14 cellular contexts compared by ENCODE assay signal in the genomic region with DNA sequence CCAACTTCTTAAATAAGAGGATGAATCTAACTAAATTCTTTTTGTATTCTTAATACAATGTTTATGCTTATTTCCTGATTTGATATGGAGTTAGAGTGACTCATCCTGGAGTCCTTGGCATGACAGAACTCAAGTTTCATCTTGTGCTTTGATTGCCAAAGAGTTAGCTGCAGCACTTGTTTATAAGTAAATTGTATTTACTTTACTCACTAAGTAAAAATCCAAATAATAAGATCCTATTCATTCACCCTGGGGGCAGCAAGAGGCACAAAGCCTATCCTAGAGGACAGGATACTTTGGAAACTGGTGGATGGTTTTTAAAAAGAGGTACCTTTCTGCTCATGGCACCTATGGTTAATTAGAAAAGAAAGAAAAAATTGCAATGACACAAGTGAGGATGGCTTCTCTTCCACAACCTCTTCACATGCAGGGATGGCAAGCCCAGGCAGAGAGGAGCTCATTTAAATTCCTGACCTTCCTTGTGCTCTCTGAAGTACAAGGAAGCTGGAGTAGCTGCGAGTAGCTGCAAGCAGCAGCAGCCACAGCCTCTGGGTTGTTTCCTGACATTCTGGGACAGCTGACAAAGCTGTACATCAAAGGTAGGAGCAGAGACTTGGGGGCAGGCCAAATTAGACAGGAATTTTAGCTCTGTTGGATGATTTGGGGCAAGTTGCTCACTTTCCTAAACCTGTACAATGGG. TPM values are rescaled to one million over a fixed set of nuclear protein-coding genes. Genes with fewer than 3 reads are reported as not detected.
DNase-seq lines count a peak whose midpoint lies in the region; ATAC-seq, FAIRE-seq and TF ChIP-seq lines count a peak whose summit lies in the region.
"Had no signal": no experiment of that assay in that cellular context is flagged by ENCODE, and none has a peak within 500 bp of the region (broad histone marks: within the 10 kb centered on the region; RNA-seq: fewer than 3 reads in every experiment).

No MANE protein-coding gene starts in this region.

- no peak overlapping the region for H3K27ac Mint-ChIP-seq in progenitor cell of endocrine pancreas
- H3K27ac Mint-ChIP-seq: activated T-cell treated with anti-CD3 and anti-CD28 coated beads, Interleukin-2, amount 50 U/mL, for 24 hours; T-helper 1 cell treated with Interleukin-12 subunit alpha and Interleukin-12 subunit beta and Interleukin-4 antibody, amounts not matched to agents 30 μg/mL and 1 μg/mL, for 36 hours; type B pancreatic cell had no signal

- TF ChIP-seq CTCF in AG10803 (conservative IDR thresholded peaks at IDR 0.05; ENCODE audit: low read length), result no peak
- TF ChIP-seq CTCF in GM12878 (IDR thresholded peaks at IDR 0.05 in 2 of 3, conservative IDR thresholded peaks at IDR 0.05 in 1 of 3; ENCODE audit: control insufficient read depth in 2 of 3, extremely low read depth in 1 of 3, insufficient read depth in 1 of 3, low read depth in 3 of 3, low read length in 3 of 3), result no peak
- no peak for TF ChIP-seq CTCF in HepG2 (CRISPR knock-in tag; IDR thresholded peaks at IDR 0.05)
- TF ChIP-seq CTCF in progenitor cell of endocrine pancreas (IDR thresholded peaks at IDR 0.05; ENCODE audit: unreplicated experiment), result no peak
- TF ChIP-seq CTCF in GM13976 (IDR thresholded peaks at IDR 0.05; ENCODE audit: borderline replicate concordance, control extremely low read depth, extremely low read depth, insufficient read depth, missing control alignments), result no peak

- H3K4me1 ChIP-seq in GM12878 (ENCODE audit: control insufficient read depth, insufficient read depth, low read length) (peaks cover 8% of the 10 kb centered on the region), HepG2 (ENCODE audit: insufficient read depth, low read length) (peaks cover 41% of the 10 kb centered on the region), right cardiac atrium (ENCODE audit: control insufficient read depth, insufficient read depth, low read length) (no peaks in the 10 kb centered on the region)

- H3K27me3 ChIP-seq in GM12878 (replicated peaks in 1 of 2; ENCODE audit: control insufficient read depth in 2 of 2, insufficient read depth in 2 of 2, low read length in 1 of 2) (no peaks in the 10 kb centered on the region), HepG2 (ENCODE audit: control insufficient read depth in 1 of 2, insufficient read depth in 2 of 2, low read length in 2 of 2) (no peaks in the 10 kb centered on the region), right cardiac atrium (ENCODE audit: control insufficient read depth, insufficient read depth) (no peaks in the 10 kb centered on the region)

- TF ChIP-seq POLR2A in GM12878 (IDR thresholded peaks at IDR 0.05; ENCODE audit: low read depth, low read length) (no peak), HepG2 (IDR thresholded peaks at IDR 0.05; ENCODE audit: insufficient read depth in 1 of 2, low read depth in 2 of 2, low read length in 2 of 2) (no peak)

- H3K9me3 ChIP-seq in GM12878 (replicated peaks; ENCODE audit: control insufficient read depth, insufficient read depth, low read length) (no peaks in the 10 kb centered on the region; the same call in 2 of the 3 replicates), HepG2 (ENCODE audit: low read length) (no peaks in the 10 kb centered on the region), right cardiac atrium (ENCODE audit: control insufficient read depth, low read length) (no peaks in the 10 kb centered on the region)

- DNase-seq in AG10803 (ENCODE audit: low read depth) (peak; percentile 82), HT1080 (ENCODE audit: low read depth) (peak; percentile 38), GM12878 (ENCODE audit: low read depth, low spot score) (no peak), HepG2 (ENCODE audit: low spot score) (peak; percentile 11), right cardiac atrium (no peak), progenitor cell of endocrine pancreas (ENCODE audit: low spot score, unreplicated experiment) (no peak), NCI-H187 (lab: John Stamatoyannopoulos, UW) (no peak), GM13976 (ENCODE audit: low spot score) (no peak)
- DNase-seq: activated T-cell treated with anti-CD3 and anti-CD28 coated beads, Interleukin-2, amount 50 U/mL, for 24 hours; effector CD8-positive, alpha-beta T cell; NCI-H187 treated with DMSO at 0.1 percent for 48 hours had no signal

- H3K79me2 ChIP-seq in GM12878 (ENCODE audit: control insufficient read depth, insufficient read depth, low read length) (no peaks in the 10 kb centered on the region), HepG2 (ENCODE audit: insufficient read depth, low read length) (no peaks in the 10 kb centered on the region)

- H3K36me3 Mint-ChIP-seq in progenitor cell of endocrine pancreas (ENCODE audit: insufficient read depth), result peaks cover 7% of the 10 kb centered on the region

- no peak overlapping the region for H3K4me2 ChIP-seq in GM12878 (ENCODE audit: control insufficient read depth, insufficient read depth)
- H3K4me2 ChIP-seq in HepG2 (ENCODE audit: low read depth, low read length), result no peak overlapping the region; the same call in 1 of the 2 replicates

- H3K27ac ChIP-seq in GM12878 (ENCODE audit: control insufficient read depth, insufficient read depth) (no peak overlapping the region), HepG2 (ENCODE audit: extremely low read length, insufficient read depth, low read length) (no peak overlapping the region), right cardiac atrium (ENCODE audit: low read length) (no peak overlapping the region)

- H3K4me1 Mint-ChIP-seq in progenitor cell of endocrine pancreas (ENCODE audit: low read depth), result no peaks in the 10 kb centered on the region

- no peak overlapping the region for H2AFZ ChIP-seq in GM12878 (ENCODE audit: control insufficient read depth, low read depth, low read length)
- no peak overlapping the region for H2AFZ ChIP-seq in HepG2 (ENCODE audit: low read length)

- in situ Hi-C loops in GM12878 (cut with MboI), result loop anchor here (10.0 kb wide), 1 partner anchor 568 kb away; no protein-coding TSS in a partner anchor
- in situ Hi-C loops in HepG2 (cut with HindIII; ENCODE audit: extremely low pct_ligation_motif_present, low pct_unique_long_range_greater_than_20kb), result no loop called here
- in situ Hi-C loops in GM13976 (cut with MboI; ENCODE audit: low sequenced_read_pairs, unreplicated experiment), result no loop called here

- CTCF ChIA-PET in GM12878 (lab: Yijun Ruan, JAX) (interaction anchor here (0.6 to 11.4 kb wide), 8 partner anchors 9 to 189 kb away, joined by 3 to 296 read pairs (median 7); partner anchors contain the start of gene CROT), HepG2 (lab: Yijun Ruan, JAX; ENCODE audit: low intra/inter-chr PET ratio, low total read pairs) (no interaction called here)

- H3K4me3 Mint-ChIP-seq in progenitor cell of endocrine pancreas (ENCODE audit: low read depth), result no peak overlapping the region
- H3K4me3 Mint-ChIP-seq: activated T-cell treated with anti-CD3 and anti-CD28 coated beads, Interleukin-2, amount 50 U/mL, for 24 hours; T-helper 1 cell treated with Interleukin-12 subunit alpha and Interleukin-12 subunit beta and Interleukin-4 antibody, amounts not matched to agents 30 μg/mL and 1 μg/mL, for 36 hours; type B pancreatic cell had no signal

- H3K4me3 ChIP-seq in AG10803 (ENCODE audit: low read length) (no peak overlapping the region), GM12878 (no peak overlapping the region), HepG2 (replicated peaks in 1 of 3; ENCODE audit: insufficient read depth in 1 of 3, low read depth in 2 of 3, low read length in 3 of 3) (no peak overlapping the region), right cardiac atrium (ENCODE audit: low read length) (no peak overlapping the region)

- H3K9ac ChIP-seq in GM12878 (ENCODE audit: control insufficient read depth, insufficient read depth, low read length), result no peak overlapping the region
- H3K9ac ChIP-seq in HepG2 (ENCODE audit: insufficient read depth, low read depth, low read length), result no peak overlapping the region

- ATAC-seq in GM12878 (0 out of 3 replicates have a peak, but pooled peaks have one; percentile 13), HepG2 (no peak), right cardiac atrium (no peak)

- H4K20me1 ChIP-seq in GM12878 (ENCODE audit: control insufficient read depth, insufficient read depth), result no peaks in the 10 kb centered on the region
- H4K20me1 ChIP-seq in HepG2 (ENCODE audit: insufficient read depth, low read length), result no peaks in the 10 kb centered on the region

- no TSS peak for BruUV-seq in GM12878 (replicated peaks; lab: Mats Ljungman, UMichigan)
- no TSS peak for BruUV-seq in HepG2 (replicated peaks; lab: Mats Ljungman, UMichigan)

- intact Hi-C loops in GM12878 (cut with micrococcal nuclease; ENCODE audit: unreplicated experiment), result loop anchor here (1.0 to 10.0 kb wide), 2 partner anchors 24 to 308 kb away; partner anchors contain the start of gene RUNDC3B
- intact Hi-C loops in HepG2 (cut with micrococcal nuclease; ENCODE audit: unreplicated experiment), result loop anchor here (10.0 kb wide), 2 partner anchors 288 to 558 kb away; partner anchors contain the start of genes ABCB1, DBF4 and SLC25A40
- intact Hi-C loops in right cardiac atrium (cut with DNase I), result no loop called here

- FAIRE-seq in GM12878 (lab: Jason Lieb, UNC), result no peak
- no peak for FAIRE-seq in HepG2 (lab: Jason Lieb, UNC)
- FAIRE-seq: G401.6 had no signal

- RAD21 ChIA-PET in GM12878 (lab: Charles Lee; ENCODE audit: unreplicated experiment), result interaction anchor here (0.6 to 6.8 kb wide), 10 partner anchors 19 to 570 kb away, joined by 3 to 109 read pairs (median 4); partner anchors contain the start of genes ABCB1 and CROT

- 100% methylated on average over 1 of the region's 1 CpG for WGBS in GM12878 (ENCODE audit: insufficient coverage, insufficient replicate concordance, low lambda C conversion rate, missing lambda C conversion rate)
- WGBS in HepG2 (ENCODE audit: low lambda C conversion rate), result no CpG with 5 or more reads among the region's 1 CpG
- 31% methylated on average over 1 of the region's 1 CpG for WGBS in right cardiac atrium

- no peak for TF ChIP-seq EP300 in GM12878 (IDR thresholded peaks at IDR 0.05; ENCODE audit: borderline replicate concordance in 1 of 2, control insufficient read depth in 1 of 2, low read depth in 2 of 2, low read length in 2 of 2)
- TF ChIP-seq EP300 in HepG2 (IDR thresholded peaks at IDR 0.05; ENCODE audit: low read depth in 2 of 2, low read length in 2 of 2), result no peak
- TF ChIP-seq EP300 in HepG2 (CRISPR knock-in tag; IDR thresholded peaks at IDR 0.05; ENCODE audit: borderline replicate concordance), result no peak

- TF ChIP-seq RAD21 in GM12878 (IDR thresholded peaks at IDR 0.05; ENCODE audit: insufficient read depth, low read depth, low read length) (no peak), HepG2 (CRISPR knock-in tag; IDR thresholded peaks at IDR 0.05) (no peak)

- no peaks in the 10 kb centered on the region for H3K27me3 Mint-ChIP-seq in progenitor cell of endocrine pancreas
- H3K27me3 Mint-ChIP-seq: type B pancreatic cell had no signal

- peaks cover 12% of the 10 kb centered on the region for H3K9me3 Mint-ChIP-seq in progenitor cell of endocrine pancreas (ENCODE audit: low read depth)
- H3K9me3 Mint-ChIP-seq: activated T-cell treated with anti-CD3 and anti-CD28 coated beads, Interleukin-2, amount 50 U/mL, for 24 hours; type B pancreatic cell had no signal

- POLR2A ChIA-PET in GM12878 (lab: Charles Lee) (interaction anchor here (0.9 to 2.8 kb wide), 4 partner anchors 9 to 102 kb away, joined by 3 to 11 read pairs (median 8); partner anchors contain the start of gene CROT), HepG2 (lab: Yijun Ruan, JAX) (interaction anchor here (1.3 to 1.8 kb wide), 2 partner anchors 28 to 98 kb away, joined by 6 read pairs; partner anchors contain the start of gene CROT)

- SMC1A ChIA-PET in GM12878 (lab: Charles Lee; ENCODE audit: uncharacterized antibody, unreplicated experiment), result interaction anchor here (0.8 to 11.9 kb wide), 14 partner anchors 9 to 461 kb away, joined by 3 to 260 read pairs (median 4); partner anchors contain the start of gene CROT

- H3K36me3 ChIP-seq in GM12878 (ENCODE audit: control insufficient read depth in 2 of 2, insufficient read depth in 2 of 2, low read length in 1 of 2) (no peaks in the 10 kb centered on the region), HepG2 (replicated peaks in 1 of 2; ENCODE audit: control insufficient read depth in 1 of 2, insufficient read depth in 2 of 2, low read length in 2 of 2) (no peaks in the 10 kb centered on the region)

RNA-seq across cellular contexts. Expression of gene CROT, which starts 28.5 kb away (rescaled TPM):
- total RNA-seq in HT1080 (2014; rRNA removed; shearing (Covaris generic)), result 4.8 and 5.0 TPM in 2 replicates
- polyA plus RNA-seq in HT1080 (2015; cell fraction: cytosol; rRNA removed), result 5.1 and 7.7 TPM in 2 replicates
- 19.4 and 22.6 TPM in 2 replicates for polyA plus RNA-seq in HT1080 (2015; cell fraction: nucleus; rRNA removed)
- 51.6 and 54.8 TPM in 2 replicates for total RNA-seq in GM12878 (2013; cell fraction: nucleolus; rRNA removed)
- total RNA-seq in GM12878 (2014; rRNA removed) (9.0 and 9.8 TPM in 2 replicates), GM12878 (2014; rRNA removed; fragmentation: Illumina TruSeq; extraction: Trizol) (13.0 and 13.1 TPM in 2 replicates), GM12878 (2021) (8.4 and 9.4 TPM in 2 replicates), HepG2 (2016; rRNA removed; fragmentation: Illumina TruSeq; extraction: Trizol) (11.9 and 13.7 TPM in 2 replicates), right cardiac atrium (10 to 100 TPM in 2 of 4 donors, 1 to 10 TPM in 2; 7.1 to 13.3 (median 10.5) TPM), progenitor cell of endocrine pancreas (18.1 and 20.9 TPM in 2 replicates)
- polyA plus RNA-seq in GM12878 (2011; ENCODE audit: low read depth), result 3.1 TPM
- polyA plus RNA-seq in GM12878 (2011; rRNA removed) (13.9 and 21.4 TPM in 2 replicates), GM12878 (2014; fragmentation: Illumina TruSeq; extraction: Trizol) (11.8 and 14.8 TPM in 2 replicates), GM12878 (2014; fragmentation: Nextera tagmentation; extraction: Ambion mirVana) (1 to 10 TPM; 5.5 to 6.0 TPM), GM12878 (2014; rRNA removed) (8.3 and 12.4 TPM in 2 replicates), GM12878 (2016; fragmentation: Nextera tagmentation; extraction: Ambion mirVana) (10 to 100 TPM; 14.6 to 15.9 TPM), HepG2 (2011; rRNA removed) (4.9 and 5.0 TPM in 2 replicates), right cardiac atrium (6.3 TPM)
- 4.1 and 4.8 TPM in 2 replicates for polyA plus RNA-seq in GM12878 (2011; cell fraction: cytosol; rRNA removed)
- 14.8 and 22.2 TPM in 2 replicates for polyA plus RNA-seq in GM12878 (2011; cell fraction: nucleus; rRNA removed)
- 4.4 and 5.1 TPM in 2 replicates for polyA plus RNA-seq in GM12878 (2012)
- 7.1 and 8.9 TPM in 2 replicates for polyA minus RNA-seq in GM12878 (2011; rRNA and poly(A)+ RNA removed)
- polyA minus RNA-seq in GM12878 (2011; cell fraction: cytosol; rRNA and poly(A)+ RNA removed), result 3.0 and 5.7 TPM in 2 replicates
- polyA minus RNA-seq in GM12878 (2011; cell fraction: nucleus; rRNA and poly(A)+ RNA removed), result 14.3 and 27.0 TPM in 2 replicates
- total RNA-seq in HepG2 (2016; cell fraction: cytosol; rRNA removed; fragmentation: Illumina TruSeq; extraction: Trizol; ENCODE audit: low read depth), result 3.6 TPM in 2 replicates
- 13.1 and 15.2 TPM in 2 replicates for total RNA-seq in HepG2 (2016; cell fraction: insoluble cytoplasmic fraction; rRNA removed; fragmentation: Illumina TruSeq; extraction: Trizol)
- 3.4 and 3.9 TPM in 2 replicates for total RNA-seq in HepG2 (2016; cell fraction: membrane; rRNA removed; fragmentation: Illumina TruSeq; extraction: Trizol)
- total RNA-seq in HepG2 (2016; cell fraction: nucleus; rRNA removed; fragmentation: Illumina TruSeq; extraction: Trizol), result 30.2 and 37.3 TPM in 2 replicates
- polyA plus RNA-seq in HepG2 (2011; cell fraction: cytosol; rRNA removed), result 1.3 and 2.5 TPM in 2 replicates
- polyA plus RNA-seq in HepG2 (2011; cell fraction: nucleus; rRNA removed), result 6.4 and 9.5 TPM in 2 replicates
- polyA plus RNA-seq in HepG2 (2012), result 8.0 and 8.7 TPM in 2 replicates
- 0.86 and 1.3 TPM in 2 replicates for polyA plus RNA-seq in HepG2 (2016; cell fraction: cytosol; fragmentation: Illumina TruSeq; extraction: Trizol; ENCODE audit: low read depth)
- polyA plus RNA-seq in HepG2 (2016; cell fraction: insoluble cytoplasmic fraction; fragmentation: Illumina TruSeq; extraction: Trizol; ENCODE audit: low read depth), result 9.4 and 10.2 TPM in 2 replicates
- 1.5 and 2.3 TPM in 2 replicates for polyA plus RNA-seq in HepG2 (2016; cell fraction: membrane; fragmentation: Illumina TruSeq; extraction: Trizol; ENCODE audit: low read depth)
- polyA plus RNA-seq in HepG2 (2016; cell fraction: nucleus; fragmentation: Illumina TruSeq; extraction: Trizol; ENCODE audit: insufficient read depth, low read depth), result 37.0 and 41.3 TPM in 2 replicates
- 0.89 and 2.0 TPM in 2 replicates for polyA minus RNA-seq in HepG2 (2011; rRNA and poly(A)+ RNA removed; ENCODE audit: low replicate concordance)
- polyA minus RNA-seq in HepG2 (2011; cell fraction: cytosol; rRNA and poly(A)+ RNA removed), result 1.2 and 1.9 TPM in 2 replicates
- polyA minus RNA-seq in HepG2 (2011; cell fraction: nucleus; rRNA and poly(A)+ RNA removed), result 43.9 and 44.2 TPM in 2 replicates

Comparison
In these comparisons a context has a peak if more than half of its experiments do, and no peak if none do; other contexts are left out.
1. DNase-seq: peak in AG10803 (single experiment), HT1080 (single experiment) and HepG2 (single experiment); none in GM12878 (single experiment), right cardiac atrium (0 of 3), progenitor cell of endocrine pancreas (single experiment), NCI-H187 (0 of 2) and GM13976 (single experiment).
2. intact Hi-C loops: an anchor here in GM12878 (1.0 to 10.0 kb wide) and HepG2 (10.0 kb wide); none called in right cardiac atrium.